In genomic region chr15:99686290-99686689, GRCh38 we compare ENCODE assay signal across 2 cellular contexts.
TF ChIP-seq lines count a peak whose summit lies in the region.

No MANE protein-coding gene starts in this region.

TF ChIP-seq in HepG2, 621 proteins besides CTCF, POLR2A, EP300 and RAD21:
- TF ChIP-seq SSRP1 (CRISPR knock-in tag; IDR thresholded peaks at IDR 0.05) = no peak
- TF ChIP-seq ZFP1 (CRISPR knock-in tag; IDR thresholded peaks at IDR 0.05) = peak; percentile 80; the same call in 1 of the 2 replicates
- TF ChIP-seq ZNF441 (CRISPR knock-in tag; IDR thresholded peaks at IDR 0.05; ENCODE audit: borderline replicate concordance) = no peak

TF ChIP-seq in K562, 482 proteins besides CTCF, POLR2A, EP300 and RAD21:
- TF ChIP-seq ELF2 (CRISPR knock-in tag; IDR thresholded peaks at IDR 0.05) (no peak), NCOA2 (IDR thresholded peaks at IDR 0.05; ENCODE audit: partially characterized antibody in 2 of 2) (no peak), ZNF174 (CRISPR knock-in tag; IDR thresholded peaks at IDR 0.05) (no peak), PPARD (CRISPR knock-in tag; IDR thresholded peaks at IDR 0.05) (no peak), ZNF584 (CRISPR knock-in tag; IDR thresholded peaks at IDR 0.05; ENCODE audit: low read depth) (no peak), ZNF354B (CRISPR knock-in tag; IDR thresholded peaks at IDR 0.05) (no peak), ZFP1 (CRISPR knock-in tag; IDR thresholded peaks at IDR 0.05) (peak; percentile 72; the same call in 1 of the 2 replicates), HLTF (IDR thresholded peaks at IDR 0.05) (no peak)
TF ChIP-seq in K562: peak in this region for 1.
